In the genomic region with DNA sequence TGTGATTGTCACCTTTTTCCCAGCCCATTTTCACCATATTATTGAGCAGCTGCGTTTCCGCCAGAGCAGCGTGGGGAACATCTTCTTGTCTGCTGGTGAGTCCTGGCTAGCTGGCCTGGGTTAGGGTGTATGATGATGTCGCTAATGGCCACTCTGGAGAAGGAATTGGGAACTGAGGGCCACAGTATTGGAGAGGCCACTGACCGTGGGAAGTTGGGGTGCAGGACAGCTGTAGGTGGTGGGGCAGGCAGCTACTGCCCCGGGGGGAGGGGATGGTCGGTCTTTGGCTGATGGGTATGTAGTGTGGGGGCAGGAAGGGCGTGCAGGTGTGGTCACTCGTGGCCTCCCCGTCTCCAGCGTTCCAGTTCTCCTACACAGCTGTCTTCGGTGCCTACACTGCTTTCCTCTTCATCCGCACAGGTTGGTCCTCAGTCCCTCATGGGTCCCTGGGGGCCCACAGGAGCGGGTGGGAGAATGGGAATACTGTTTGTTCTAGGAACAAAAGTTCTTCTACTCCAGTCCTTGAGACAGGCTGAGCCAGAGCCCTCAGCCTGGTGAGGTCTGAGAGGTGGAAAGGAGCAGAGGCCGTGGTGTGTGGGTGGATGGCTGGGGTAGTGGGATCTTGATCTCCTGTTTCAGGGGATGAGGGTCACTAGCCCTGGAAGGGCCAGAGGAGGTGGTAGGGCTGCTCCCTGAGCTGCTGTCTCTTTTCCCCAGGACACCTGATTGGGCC, we compare ENCODE assay signal across 14 cellular contexts. TPM values are rescaled to one million over a fixed set of nuclear protein-coding genes. Genes with fewer than 3 reads are reported as not detected.
DNase-seq lines count a peak whose midpoint lies in the region; ATAC-seq and TF ChIP-seq lines count a peak whose summit lies in the region.
"Had no signal": no experiment of that assay in that cellular context is flagged by ENCODE, and none has a peak within 500 bp of the region (broad histone marks: within the 10 kb centered on the region; RNA-seq: fewer than 3 reads in every experiment).

No MANE protein-coding gene starts in this region.

- peaks cover 48% of the 10 kb centered on the region for H3K79me2 ChIP-seq in SK-N-SH (ENCODE audit: insufficient read depth)

- no peak for ATAC-seq in SK-N-SH treated with all-trans-retinoic acid at 6 μM for 48 hours
- ATAC-seq in Panc1, result no peak
- ATAC-seq in effector memory CD8-positive, alpha-beta T cell (replicated peaks), result no peak
- ATAC-seq in sciatic nerve, result no peak
- ATAC-seq: left cardiac atrium; stimulated activated naive CD8-positive, alpha-beta T cell treated with anti-CD3 and anti-CD28 coated beads, Interleukin-15, amount 100 ng/mL, for 72 hours had no signal

- H3K4me2 ChIP-seq in SK-N-SH, result peak overlapping the region; percentile 92; the same call in 1 of the 2 replicates

- no peaks in the 10 kb centered on the region for H4K20me1 ChIP-seq in SK-N-SH (ENCODE audit: insufficient read depth)

- CTCF ChIA-PET in SK-N-SH (lab: Yijun Ruan, JAX) (interaction anchor here (1.0 to 4.6 kb wide), 7 partner anchors 11 to 472 kb away, joined by 3 to 46 read pairs (median 8); partner anchors contain the start of gene C11orf86), Panc1 (lab: Charles Lee) (interaction anchor here (0.6 kb wide), 1 partner anchor 67 kb away, joined by 3 read pairs; no protein-coding TSS in a partner anchor)

- H3K9me3 ChIP-seq in SK-N-SH (no peaks in the 10 kb centered on the region), Panc1 (ENCODE audit: control insufficient read depth, insufficient read depth, low read depth, low read length) (no peaks in the 10 kb centered on the region), colonic mucosa (no peaks in the 10 kb centered on the region)

- intact Hi-C loops in Panc1 (cut with micrococcal nuclease; ENCODE audit: unreplicated experiment) (no loop called here), sciatic nerve (cut with DNase I) (no loop called here), colonic mucosa (cut with DNase I) (no loop called here)

- no peaks in the 10 kb centered on the region for H3K27me3 Mint-ChIP-seq in effector memory CD8-positive, alpha-beta T cell
- H3K27me3 Mint-ChIP-seq: stimulated activated naive CD8-positive, alpha-beta T cell treated with anti-CD3 and anti-CD28 coated beads, Interleukin-15, amount 100 ng/mL, for 72 hours had no signal

- no peaks in the 10 kb centered on the region for H3K9me3 Mint-ChIP-seq in effector memory CD8-positive, alpha-beta T cell
- H3K9me3 Mint-ChIP-seq: stimulated activated naive CD8-positive, alpha-beta T cell treated with anti-CD3 and anti-CD28 coated beads, Interleukin-15, amount 100 ng/mL, for 72 hours had no signal

- H3F3A ChIP-seq in SK-N-SH (replicated peaks; ENCODE audit: insufficient read depth), result no peaks in the 10 kb centered on the region

- H3K36me3 ChIP-seq in SK-N-SH (replicated peaks in 1 of 2; ENCODE audit: control insufficient read depth in 1 of 2, insufficient read depth in 2 of 2, low read length in 1 of 2), result peaks cover 3 to 35% of the 10 kb centered on the region in 2 experiments
- H3K36me3 ChIP-seq in Panc1 (ENCODE audit: control insufficient read depth, insufficient read depth, low read length), result peaks cover 10% of the 10 kb centered on the region; the same call in 1 of the 2 replicates
- H3K36me3 ChIP-seq in colonic mucosa, result peaks cover 10% of the 10 kb centered on the region

- BruUV-seq in Panc1 (replicated peaks; lab: Mats Ljungman, UMichigan), result no TSS peak

- no peak for TF ChIP-seq EP300 in SK-N-SH (IDR thresholded peaks at IDR 0.05; ENCODE audit: borderline replicate concordance in 1 of 2, low read depth in 1 of 2, low read length in 1 of 2)

- H3K27ac ChIP-seq in SK-N-SH (ENCODE audit: low read depth in 2 of 2, low read length in 1 of 2) (no peak overlapping the region), Panc1 (ENCODE audit: low read length) (0 out of 2 replicates have a peak overlapping the region, but pooled peaks have one; percentile 19), colonic mucosa (no peak overlapping the region)

- TF ChIP-seq CTCF in SK-N-SH (IDR thresholded peaks at IDR 0.05) (no peak), Panc1 (IDR thresholded peaks at IDR 0.05) (no peak), colonic mucosa (IDR thresholded peaks at IDR 0.05) (no peak)

- no peak overlapping the region for H3K4me3 ChIP-seq in SK-N-SH (ENCODE audit: low read depth in 2 of 2, low read length in 1 of 2)
- no peak overlapping the region for H3K4me3 ChIP-seq in Panc1 (ENCODE audit: low read depth in 2 of 2, low read length in 2 of 2)
- no peak overlapping the region for H3K4me3 ChIP-seq in colonic mucosa

- peaks cover 44% of the 10 kb centered on the region for H3K36me3 Mint-ChIP-seq in effector memory CD8-positive, alpha-beta T cell (ENCODE audit: insufficient read depth)

- in situ Hi-C loops in Panc1 (cut with HindIII; ENCODE audit: low pct_unique_long_range_greater_than_20kb, low sequenced_read_pairs), result no loop called here

- 88% methylated on average over 15 of the region's 15 CpGs for WGBS in SK-N-SH (ENCODE audit: low lambda C conversion rate)

- H3K4me1 ChIP-seq in SK-N-SH (ENCODE audit: control insufficient read depth in 1 of 2, insufficient read depth in 2 of 2, low read depth in 1 of 2, low read length in 1 of 2), result peaks cover 13 to 24% of the 10 kb centered on the region in 2 experiments; a peak in 3 of 4 replicates
- peaks cover 35% of the 10 kb centered on the region for H3K4me1 ChIP-seq in Panc1 (ENCODE audit: control insufficient read depth, insufficient read depth, low read length)
- H3K4me1 ChIP-seq in colonic mucosa, result peaks cover 12% of the 10 kb centered on the region

- H3K27me3 ChIP-seq in SK-N-SH (ENCODE audit: insufficient read depth) (no peaks in the 10 kb centered on the region), Panc1 (ENCODE audit: control insufficient read depth, insufficient read depth, low read length) (no peaks in the 10 kb centered on the region), colonic mucosa (no peaks in the 10 kb centered on the region)

- peak overlapping the region; percentile 98 for H3K27ac Mint-ChIP-seq in effector memory CD8-positive, alpha-beta T cell
- H3K27ac Mint-ChIP-seq: stimulated activated naive CD8-positive, alpha-beta T cell treated with anti-CD3 and anti-CD28 coated beads, Interleukin-15, amount 100 ng/mL, for 72 hours had no signal

- POLR2A ChIA-PET in SK-N-SH (lab: Yijun Ruan, JAX) (interaction anchor here (1.1 kb wide), 1 partner anchor 365 kb away, joined by 4 read pairs; the partner anchor contains the start of gene DPP3), Panc1 (lab: Charles Lee) (no interaction called here)

- H2AFZ ChIP-seq in SK-N-SH (ENCODE audit: low read depth), result no peak overlapping the region

- peaks cover 29 to 36% of the 10 kb centered on the region in 2 donors for H3K4me1 Mint-ChIP-seq in effector memory CD8-positive, alpha-beta T cell (ENCODE audit: low read depth in 2 of 2)

- no peak for TF ChIP-seq RAD21 in SK-N-SH (IDR thresholded peaks at IDR 0.05; ENCODE audit: low read length)

- H3K4me3 Mint-ChIP-seq in effector memory CD8-positive, alpha-beta T cell, result peak overlapping the region; percentile 27 to 97

- H3K9ac ChIP-seq in SK-N-SH (no peak overlapping the region), colonic mucosa (ENCODE audit: low read depth in 2 of 2, low read length in 2 of 2) (no peak overlapping the region)

- no peaks in the 10 kb centered on the region for H3K9me2 ChIP-seq in SK-N-SH

- DNase-seq in SK-N-SH (no peak), Panc1 (ENCODE audit: low read depth, low spot score) (no peak), sciatic nerve (ENCODE audit: low spot score) (peak; percentile 53), colonic mucosa (no peak), NCI-H446 treated with DMSO at 0.1 percent for 48 hours (lab: John Stamatoyannopoulos, UW) (no peak)
- no peak for DNase-seq in effector memory CD8-positive, alpha-beta T cell
- no peak for DNase-seq in effector CD8-positive, alpha-beta T cell (lab: John Stamatoyannopoulos, UW)
- DNase-seq: DMS79; effector CD4-positive, alpha-beta T cell; left cardiac atrium; NCI-H226; stimulated activated CD4-positive, alpha-beta T cell treated with anti-CD3 and anti-CD28 coated beads, Interleukin-1b, Interleukin-23, amount 100 ng/mL, for 48 hours had no signal

TF ChIP-seq in SK-N-SH treated with all-trans-retinoic acid at 6 μM for 48 hours, 23 proteins besides CTCF, POLR2A, EP300 and RAD21 (continues in another document):
- TF ChIP-seq, protein P1, sequence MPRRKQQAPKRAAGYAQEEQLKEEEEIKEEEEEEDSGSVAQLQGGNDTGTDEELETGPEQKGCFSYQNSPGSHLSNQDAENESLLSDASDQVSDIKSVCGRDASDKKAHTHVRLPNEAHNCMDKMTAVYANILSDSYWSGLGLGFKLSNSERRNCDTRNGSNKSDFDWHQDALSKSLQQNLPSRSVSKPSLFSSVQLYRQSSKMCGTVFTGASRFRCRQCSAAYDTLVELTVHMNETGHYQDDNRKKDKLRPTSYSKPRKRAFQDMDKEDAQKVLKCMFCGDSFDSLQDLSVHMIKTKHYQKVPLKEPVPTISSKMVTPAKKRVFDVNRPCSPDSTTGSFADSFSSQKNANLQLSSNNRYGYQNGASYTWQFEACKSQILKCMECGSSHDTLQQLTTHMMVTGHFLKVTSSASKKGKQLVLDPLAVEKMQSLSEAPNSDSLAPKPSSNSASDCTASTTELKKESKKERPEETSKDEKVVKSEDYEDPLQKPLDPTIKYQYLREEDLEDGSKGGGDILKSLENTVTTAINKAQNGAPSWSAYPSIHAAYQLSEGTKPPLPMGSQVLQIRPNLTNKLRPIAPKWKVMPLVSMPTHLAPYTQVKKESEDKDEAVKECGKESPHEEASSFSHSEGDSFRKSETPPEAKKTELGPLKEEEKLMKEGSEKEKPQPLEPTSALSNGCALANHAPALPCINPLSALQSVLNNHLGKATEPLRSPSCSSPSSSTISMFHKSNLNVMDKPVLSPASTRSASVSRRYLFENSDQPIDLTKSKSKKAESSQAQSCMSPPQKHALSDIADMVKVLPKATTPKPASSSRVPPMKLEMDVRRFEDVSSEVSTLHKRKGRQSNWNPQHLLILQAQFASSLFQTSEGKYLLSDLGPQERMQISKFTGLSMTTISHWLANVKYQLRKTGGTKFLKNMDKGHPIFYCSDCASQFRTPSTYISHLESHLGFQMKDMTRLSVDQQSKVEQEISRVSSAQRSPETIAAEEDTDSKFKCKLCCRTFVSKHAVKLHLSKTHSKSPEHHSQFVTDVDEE (CRISPR knock-in tag; IDR thresholded peaks at IDR 0.05), result no peak

RNA-seq across cellular contexts. Expression of gene RCE1, which starts 2.1 kb away (rescaled TPM):
- polyA plus RNA-seq in SK-N-SH (2012; rRNA removed), result 25.0 and 25.4 TPM in 2 replicates
- 8.7 and 14.3 TPM in 2 replicates for polyA plus RNA-seq in SK-N-SH (2012; cell fraction: cytosol; rRNA removed)
- polyA plus RNA-seq in SK-N-SH (2012; cell fraction: nucleus; rRNA removed), result 69.3 and 90.1 TPM in 2 replicates
- total RNA-seq in Panc1 (2021; ENCODE audit: unreplicated experiment), result 43.7 TPM
- 43.4 TPM for polyA plus RNA-seq in Panc1 (2012; ENCODE audit: insufficient read length)
- 16.6 TPM for total RNA-seq in sciatic nerve
- 10 to 100 TPM; 27.0 to 35.9 TPM for total RNA-seq in colonic mucosa

RNA-seq across cellular contexts. Expression of gene LRFN4, which starts 11.6 kb away (rescaled TPM):
- 15.9 and 25.4 TPM in 2 replicates for polyA plus RNA-seq in SK-N-SH (2012; rRNA removed)
- polyA plus RNA-seq in SK-N-SH (2012; cell fraction: cytosol; rRNA removed), result 4.1 and 9.4 TPM in 2 replicates
- polyA plus RNA-seq in SK-N-SH (2012; cell fraction: nucleus; rRNA removed), result 35.8 and 37.4 TPM in 2 replicates
- 56.7 TPM for total RNA-seq in Panc1 (2021; ENCODE audit: unreplicated experiment)
- 63.5 TPM for polyA plus RNA-seq in Panc1 (2012; ENCODE audit: insufficient read length)
- total RNA-seq in sciatic nerve, result 14.5 TPM
- 10 to 100 TPM; 20.7 to 51.7 TPM for total RNA-seq in colonic mucosa
